1 cellular context compared by ENCODE assay signal in the genomic region with DNA sequence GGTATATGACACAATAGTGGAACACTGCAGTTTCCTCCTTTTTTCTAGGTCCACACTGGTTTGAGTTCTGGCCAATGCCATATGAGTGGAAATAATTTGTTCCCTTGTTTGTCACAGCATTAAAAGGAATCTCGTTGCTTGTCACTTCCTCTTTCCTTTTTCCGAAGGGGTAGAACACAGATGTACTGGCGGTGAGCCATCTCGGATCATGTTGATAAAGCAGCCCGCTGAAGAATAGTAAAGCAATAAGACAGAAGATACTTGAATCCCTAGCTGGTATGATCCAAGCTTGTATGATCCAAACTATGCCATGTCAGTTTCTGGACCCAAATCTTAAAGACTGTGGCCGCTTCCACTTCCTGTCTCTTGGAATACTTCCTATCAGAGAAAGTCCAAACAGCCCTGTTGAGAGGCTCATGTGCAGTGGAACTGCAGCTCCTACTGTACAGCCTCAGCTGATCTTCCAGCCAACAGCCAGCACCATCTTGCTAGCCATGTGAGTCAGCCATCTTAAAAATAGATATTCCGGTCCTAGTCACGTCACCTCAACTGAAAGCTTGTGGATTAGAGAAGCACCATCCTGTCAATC.
TF ChIP-seq lines count a peak whose summit lies in the region.

No MANE protein-coding gene starts in this region.

TF ChIP-seq in K562, 482 proteins besides CTCF, POLR2A, EP300 and RAD21 (continues in another document):
- TF ChIP-seq, protein P1, sequence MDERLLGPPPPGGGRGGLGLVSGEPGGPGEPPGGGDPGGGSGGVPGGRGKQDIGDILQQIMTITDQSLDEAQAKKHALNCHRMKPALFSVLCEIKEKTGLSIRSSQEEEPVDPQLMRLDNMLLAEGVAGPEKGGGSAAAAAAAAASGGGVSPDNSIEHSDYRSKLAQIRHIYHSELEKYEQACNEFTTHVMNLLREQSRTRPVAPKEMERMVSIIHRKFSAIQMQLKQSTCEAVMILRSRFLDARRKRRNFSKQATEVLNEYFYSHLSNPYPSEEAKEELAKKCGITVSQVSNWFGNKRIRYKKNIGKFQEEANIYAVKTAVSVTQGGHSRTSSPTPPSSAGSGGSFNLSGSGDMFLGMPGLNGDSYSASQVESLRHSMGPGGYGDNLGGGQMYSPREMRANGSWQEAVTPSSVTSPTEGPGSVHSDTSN (CRISPR knock-in tag; IDR thresholded peaks at IDR 0.05; ENCODE audit: low read depth) = no peak
- TF ChIP-seq, protein P1 (tag; conservative IDR thresholded peaks at IDR 0.05; ENCODE audit: low read depth) = no peak
- TF ChIP-seq ZC3H4 (CRISPR knock-in tag; IDR thresholded peaks at IDR 0.05; ENCODE audit: borderline replicate concordance) = no peak
- TF ChIP-seq SIN3A (IDR thresholded peaks at IDR 0.05; ENCODE audit: borderline replicate concordance in 2 of 2, control insufficient read depth in 1 of 2, low read depth in 2 of 2, low read length in 2 of 2) = no peak
- no peak for TF ChIP-seq LCOR (CRISPR knock-in tag; IDR thresholded peaks at IDR 0.05)
- TF ChIP-seq ILK (tag; IDR thresholded peaks at IDR 0.05; ENCODE audit: borderline replicate concordance, low read depth) = no peak
- no peak for TF ChIP-seq NR2C2 (CRISPR knock-in tag; IDR thresholded peaks at IDR 0.05)
- TF ChIP-seq NR2C2 (tag; IDR thresholded peaks at IDR 0.05) = peak; percentile 41
- TF ChIP-seq, protein P2, sequence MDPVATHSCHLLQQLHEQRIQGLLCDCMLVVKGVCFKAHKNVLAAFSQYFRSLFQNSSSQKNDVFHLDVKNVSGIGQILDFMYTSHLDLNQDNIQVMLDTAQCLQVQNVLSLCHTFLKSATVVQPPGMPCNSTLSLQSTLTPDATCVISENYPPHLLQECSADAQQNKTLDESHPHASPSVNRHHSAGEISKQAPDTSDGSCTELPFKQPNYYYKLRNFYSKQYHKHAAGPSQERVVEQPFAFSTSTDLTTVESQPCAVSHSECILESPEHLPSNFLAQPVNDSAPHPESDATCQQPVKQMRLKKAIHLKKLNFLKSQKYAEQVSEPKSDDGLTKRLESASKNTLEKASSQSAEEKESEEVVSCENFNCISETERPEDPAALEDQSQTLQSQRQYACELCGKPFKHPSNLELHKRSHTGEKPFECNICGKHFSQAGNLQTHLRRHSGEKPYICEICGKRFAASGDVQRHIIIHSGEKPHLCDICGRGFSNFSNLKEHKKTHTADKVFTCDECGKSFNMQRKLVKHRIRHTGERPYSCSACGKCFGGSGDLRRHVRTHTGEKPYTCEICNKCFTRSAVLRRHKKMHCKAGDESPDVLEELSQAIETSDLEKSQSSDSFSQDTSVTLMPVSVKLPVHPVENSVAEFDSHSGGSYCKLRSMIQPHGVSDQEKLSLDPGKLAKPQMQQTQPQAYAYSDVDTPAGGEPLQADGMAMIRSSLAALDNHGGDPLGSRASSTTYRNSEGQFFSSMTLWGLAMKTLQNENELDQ (CRISPR knock-in tag; IDR thresholded peaks at IDR 0.05; ENCODE audit: borderline replicate concordance) = no peak
- TF ChIP-seq DMBX1 (CRISPR knock-in tag; IDR thresholded peaks at IDR 0.05; ENCODE audit: borderline replicate concordance) = peak; percentile 84; the same call in 1 of the 2 replicates
- TF ChIP-seq, protein P3, sequence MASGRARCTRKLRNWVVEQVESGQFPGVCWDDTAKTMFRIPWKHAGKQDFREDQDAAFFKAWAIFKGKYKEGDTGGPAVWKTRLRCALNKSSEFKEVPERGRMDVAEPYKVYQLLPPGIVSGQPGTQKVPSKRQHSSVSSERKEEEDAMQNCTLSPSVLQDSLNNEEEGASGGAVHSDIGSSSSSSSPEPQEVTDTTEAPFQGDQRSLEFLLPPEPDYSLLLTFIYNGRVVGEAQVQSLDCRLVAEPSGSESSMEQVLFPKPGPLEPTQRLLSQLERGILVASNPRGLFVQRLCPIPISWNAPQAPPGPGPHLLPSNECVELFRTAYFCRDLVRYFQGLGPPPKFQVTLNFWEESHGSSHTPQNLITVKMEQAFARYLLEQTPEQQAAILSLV (tag; IDR thresholded peaks at IDR 0.05) = no peak
- TF ChIP-seq SLC30A9 (CRISPR knock-in tag; IDR thresholded peaks at IDR 0.05) = no peak
- no peak for TF ChIP-seq MCM3 (IDR thresholded peaks at IDR 0.05)
- no peak for TF ChIP-seq FOXM1 (IDR thresholded peaks at IDR 0.05; ENCODE audit: low read depth)
- no peak for TF ChIP-seq FOXM1 (CRISPR knock-in tag; IDR thresholded peaks at IDR 0.05; ENCODE audit: low read depth)
- TF ChIP-seq, protein P4, sequence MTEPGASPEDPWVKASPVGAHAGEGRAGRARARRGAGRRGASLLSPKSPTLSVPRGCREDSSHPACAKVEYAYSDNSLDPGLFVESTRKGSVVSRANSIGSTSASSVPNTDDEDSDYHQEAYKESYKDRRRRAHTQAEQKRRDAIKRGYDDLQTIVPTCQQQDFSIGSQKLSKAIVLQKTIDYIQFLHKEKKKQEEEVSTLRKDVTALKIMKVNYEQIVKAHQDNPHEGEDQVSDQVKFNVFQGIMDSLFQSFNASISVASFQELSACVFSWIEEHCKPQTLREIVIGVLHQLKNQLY (CRISPR knock-in tag; conservative IDR thresholded peaks at IDR 0.05) = no peak
- TF ChIP-seq, protein P5, sequence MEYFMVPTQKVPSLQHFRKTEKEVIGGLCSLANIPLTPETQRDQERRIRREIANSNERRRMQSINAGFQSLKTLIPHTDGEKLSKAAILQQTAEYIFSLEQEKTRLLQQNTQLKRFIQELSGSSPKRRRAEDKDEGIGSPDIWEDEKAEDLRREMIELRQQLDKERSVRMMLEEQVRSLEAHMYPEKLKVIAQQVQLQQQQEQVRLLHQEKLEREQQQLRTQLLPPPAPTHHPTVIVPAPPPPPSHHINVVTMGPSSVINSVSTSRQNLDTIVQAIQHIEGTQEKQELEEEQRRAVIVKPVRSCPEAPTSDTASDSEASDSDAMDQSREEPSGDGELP (CRISPR knock-in tag; IDR thresholded peaks at IDR 0.05; ENCODE audit: borderline replicate concordance) = peak; percentile 71
- TF ChIP-seq YY1 (IDR thresholded peaks at IDR 0.05; ENCODE audit: borderline replicate concordance in 1 of 3, control insufficient read depth in 1 of 3, extremely low read depth in 1 of 3, insufficient read depth in 3 of 3, insufficient read length in 1 of 3, insufficient replicate concordance in 2 of 3, low read depth in 1 of 3, low read length in 2 of 3) = peak; percentile 36 to 86 (median 46)
- TF ChIP-seq, protein P6, sequence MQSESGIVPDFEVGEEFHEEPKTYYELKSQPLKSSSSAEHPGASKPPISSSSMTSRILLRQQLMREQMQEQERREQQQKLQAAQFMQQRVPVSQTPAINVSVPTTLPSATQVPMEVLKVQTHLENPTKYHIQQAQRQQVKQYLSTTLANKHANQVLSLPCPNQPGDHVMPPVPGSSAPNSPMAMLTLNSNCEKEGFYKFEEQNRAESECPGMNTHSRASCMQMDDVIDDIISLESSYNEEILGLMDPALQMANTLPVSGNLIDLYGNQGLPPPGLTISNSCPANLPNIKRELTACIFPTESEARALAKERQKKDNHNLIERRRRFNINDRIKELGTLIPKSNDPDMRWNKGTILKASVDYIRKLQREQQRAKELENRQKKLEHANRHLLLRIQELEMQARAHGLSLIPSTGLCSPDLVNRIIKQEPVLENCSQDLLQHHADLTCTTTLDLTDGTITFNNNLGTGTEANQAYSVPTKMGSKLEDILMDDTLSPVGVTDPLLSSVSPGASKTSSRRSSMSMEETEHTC (IDR thresholded peaks at IDR 0.05) = no peak
- peak; percentile 41; the same call in 1 of the 2 replicates for TF ChIP-seq GTF2E2 (tag; IDR thresholded peaks at IDR 0.05)
- no peak for TF ChIP-seq RBM22 (IDR thresholded peaks at IDR 0.05; ENCODE audit: low read depth, low read length, poor library complexity, severe bottlenecking)
- no peak for TF ChIP-seq NR4A1 (CRISPR knock-in tag; IDR thresholded peaks at IDR 0.05)
- TF ChIP-seq NR4A1 (tag; IDR thresholded peaks at IDR 0.05) = no peak
- TF ChIP-seq FOSL1 (tag; conservative IDR thresholded peaks at IDR 0.05) = peak; percentile 60
- no peak for TF ChIP-seq U2AF1 (optimal IDR thresholded peaks at IDR 0.05; ENCODE audit: low read depth, low read length)
- TF ChIP-seq, protein P7, sequence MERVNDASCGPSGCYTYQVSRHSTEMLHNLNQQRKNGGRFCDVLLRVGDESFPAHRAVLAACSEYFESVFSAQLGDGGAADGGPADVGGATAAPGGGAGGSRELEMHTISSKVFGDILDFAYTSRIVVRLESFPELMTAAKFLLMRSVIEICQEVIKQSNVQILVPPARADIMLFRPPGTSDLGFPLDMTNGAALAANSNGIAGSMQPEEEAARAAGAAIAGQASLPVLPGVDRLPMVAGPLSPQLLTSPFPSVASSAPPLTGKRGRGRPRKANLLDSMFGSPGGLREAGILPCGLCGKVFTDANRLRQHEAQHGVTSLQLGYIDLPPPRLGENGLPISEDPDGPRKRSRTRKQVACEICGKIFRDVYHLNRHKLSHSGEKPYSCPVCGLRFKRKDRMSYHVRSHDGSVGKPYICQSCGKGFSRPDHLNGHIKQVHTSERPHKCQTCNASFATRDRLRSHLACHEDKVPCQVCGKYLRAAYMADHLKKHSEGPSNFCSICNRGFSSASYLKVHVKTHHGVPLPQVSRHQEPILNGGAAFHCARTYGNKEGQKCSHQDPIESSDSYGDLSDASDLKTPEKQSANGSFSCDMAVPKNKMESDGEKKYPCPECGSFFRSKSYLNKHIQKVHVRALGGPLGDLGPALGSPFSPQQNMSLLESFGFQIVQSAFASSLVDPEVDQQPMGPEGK (CRISPR knock-in tag; IDR thresholded peaks at IDR 0.05; ENCODE audit: borderline replicate concordance) = no peak; the same call in 1 of the 2 replicates
- TF ChIP-seq ERF (CRISPR knock-in tag; IDR thresholded peaks at IDR 0.05) = no peak
- TF ChIP-seq RBM34 (IDR thresholded peaks at IDR 0.05; ENCODE audit: borderline replicate concordance, insufficient read depth, low read length) = no peak
- TF ChIP-seq KLF13 (tag; IDR thresholded peaks at IDR 0.05; ENCODE audit: borderline replicate concordance, low read depth) = peak; percentile 33; the same call in 1 of the 2 replicates
- no peak for TF ChIP-seq GATA2 (CRISPR knock-in tag; IDR thresholded peaks at IDR 0.05)
- no peak for TF ChIP-seq HMG20A (CRISPR knock-in tag; conservative IDR thresholded peaks at IDR 0.05)
- TF ChIP-seq, protein P8, sequence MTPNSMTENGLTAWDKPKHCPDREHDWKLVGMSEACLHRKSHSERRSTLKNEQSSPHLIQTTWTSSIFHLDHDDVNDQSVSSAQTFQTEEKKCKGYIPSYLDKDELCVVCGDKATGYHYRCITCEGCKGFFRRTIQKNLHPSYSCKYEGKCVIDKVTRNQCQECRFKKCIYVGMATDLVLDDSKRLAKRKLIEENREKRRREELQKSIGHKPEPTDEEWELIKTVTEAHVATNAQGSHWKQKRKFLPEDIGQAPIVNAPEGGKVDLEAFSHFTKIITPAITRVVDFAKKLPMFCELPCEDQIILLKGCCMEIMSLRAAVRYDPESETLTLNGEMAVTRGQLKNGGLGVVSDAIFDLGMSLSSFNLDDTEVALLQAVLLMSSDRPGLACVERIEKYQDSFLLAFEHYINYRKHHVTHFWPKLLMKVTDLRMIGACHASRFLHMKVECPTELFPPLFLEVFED (CRISPR knock-in tag; conservative IDR thresholded peaks at IDR 0.05) = no peak
- peak; percentile 22; the same call in 1 of the 2 replicates for TF ChIP-seq PHF8 (IDR thresholded peaks at IDR 0.05; ENCODE audit: borderline replicate concordance, low read length)
- TF ChIP-seq, protein P9, sequence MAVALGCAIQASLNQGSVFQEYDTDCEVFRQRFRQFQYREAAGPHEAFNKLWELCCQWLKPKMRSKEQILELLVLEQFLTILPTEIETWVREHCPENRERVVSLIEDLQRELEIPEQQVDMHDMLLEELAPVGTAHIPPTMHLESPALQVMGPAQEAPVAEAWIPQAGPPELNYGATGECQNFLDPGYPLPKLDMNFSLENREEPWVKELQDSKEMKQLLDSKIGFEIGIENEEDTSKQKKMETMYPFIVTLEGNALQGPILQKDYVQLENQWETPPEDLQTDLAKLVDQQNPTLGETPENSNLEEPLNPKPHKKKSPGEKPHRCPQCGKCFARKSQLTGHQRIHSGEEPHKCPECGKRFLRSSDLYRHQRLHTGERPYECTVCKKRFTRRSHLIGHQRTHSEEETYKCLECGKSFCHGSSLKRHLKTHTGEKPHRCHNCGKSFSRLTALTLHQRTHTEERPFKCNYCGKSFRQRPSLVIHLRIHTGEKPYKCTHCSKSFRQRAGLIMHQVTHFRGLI (CRISPR knock-in tag; IDR thresholded peaks at IDR 0.05) = no peak
- no peak for TF ChIP-seq ZNF76 (CRISPR knock-in tag; IDR thresholded peaks at IDR 0.05; ENCODE audit: borderline replicate concordance)
- TF ChIP-seq ZBTB7A (IDR thresholded peaks at IDR 0.05; ENCODE audit: borderline replicate concordance, control insufficient read depth, low read depth, low read length) = no peak
- no peak for TF ChIP-seq KLF1 (tag; IDR thresholded peaks at IDR 0.05)
- TF ChIP-seq SP1 (CRISPR knock-in tag; IDR thresholded peaks at IDR 0.05) = peak; percentile 24; the same call in 1 of the 2 replicates
- TF ChIP-seq THRAP3 (IDR thresholded peaks at IDR 0.05; ENCODE audit: borderline replicate concordance) = no peak
- TF ChIP-seq, protein P10, sequence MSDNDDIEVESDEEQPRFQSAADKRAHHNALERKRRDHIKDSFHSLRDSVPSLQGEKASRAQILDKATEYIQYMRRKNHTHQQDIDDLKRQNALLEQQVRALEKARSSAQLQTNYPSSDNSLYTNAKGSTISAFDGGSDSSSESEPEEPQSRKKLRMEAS (CRISPR knock-in tag; IDR thresholded peaks at IDR 0.05) = 0 out of 2 replicates have a peak, but pooled peaks have one; percentile 32
- no peak for TF ChIP-seq FOXJ3 (CRISPR knock-in tag; IDR thresholded peaks at IDR 0.05)
- TF ChIP-seq SNIP1 (IDR thresholded peaks at IDR 0.05; ENCODE audit: low read depth) = no peak
- no peak for TF ChIP-seq DIDO1 (tag; IDR thresholded peaks at IDR 0.05; ENCODE audit: low read depth)
- TF ChIP-seq TCF7 (IDR thresholded peaks at IDR 0.05; ENCODE audit: borderline replicate concordance) = no peak
- TF ChIP-seq, protein P11, sequence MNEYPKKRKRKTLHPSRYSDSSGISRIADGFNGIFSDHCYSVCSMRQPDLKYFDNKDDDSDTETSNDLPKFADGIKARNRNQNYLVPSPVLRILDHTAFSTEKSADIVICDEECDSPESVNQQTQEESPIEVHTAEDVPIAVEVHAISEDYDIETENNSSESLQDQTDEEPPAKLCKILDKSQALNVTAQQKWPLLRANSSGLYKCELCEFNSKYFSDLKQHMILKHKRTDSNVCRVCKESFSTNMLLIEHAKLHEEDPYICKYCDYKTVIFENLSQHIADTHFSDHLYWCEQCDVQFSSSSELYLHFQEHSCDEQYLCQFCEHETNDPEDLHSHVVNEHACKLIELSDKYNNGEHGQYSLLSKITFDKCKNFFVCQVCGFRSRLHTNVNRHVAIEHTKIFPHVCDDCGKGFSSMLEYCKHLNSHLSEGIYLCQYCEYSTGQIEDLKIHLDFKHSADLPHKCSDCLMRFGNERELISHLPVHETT (CRISPR knock-in tag; conservative IDR thresholded peaks at IDR 0.05 in 1 of 2, IDR thresholded peaks at IDR 0.05 in 1 of 2) = 0 out of 4 replicates have a peak, but pooled peaks of 1 of the 2 experiments have one; percentile 53
- peak; percentile 34; the same call in 1 of the 2 replicates for TF ChIP-seq TEAD4 (IDR thresholded peaks at IDR 0.05; ENCODE audit: low read length)
- no peak for TF ChIP-seq TEAD4 (CRISPR knock-in tag; IDR thresholded peaks at IDR 0.05; ENCODE audit: borderline replicate concordance)
- TF ChIP-seq ZNF133 (CRISPR knock-in tag; IDR thresholded peaks at IDR 0.05) = no peak
